13 cellular contexts compared by ENCODE assay signal in genomic region chr15:38012894-38013293, GRCh38.
"Had no signal": no experiment of that assay in that cellular context is flagged by ENCODE, and none has a peak within 500 bp of the region (broad histone marks: within the 10 kb centered on the region; RNA-seq: fewer than 3 reads in every experiment).

No MANE protein-coding gene starts in this region.

- ATAC-seq: activated CD8-positive, alpha-beta T cell treated with anti-CD3 and anti-CD28 coated beads for 36 hours; left ventricle myocardium superior; pancreas; stimulated activated effector memory CD8-positive, alpha-beta T cell treated with anti-CD3 and anti-CD28 coated beads, Interleukin-12 subunit alpha, Interleukin-12 subunit beta, amount 100 ng/mL, for 72 hours had no signal

- H2AFZ ChIP-seq: neural progenitor cell had no signal

- H3K9ac ChIP-seq: neural progenitor cell had no signal

- H3K27me3 ChIP-seq: heart right ventricle, neural progenitor cell, pancreas, right atrium auricular region had no signal

- H3K4me1 ChIP-seq: pancreas, right atrium auricular region had no signal

- H3K4me2 ChIP-seq: neural progenitor cell had no signal

- H3K27ac ChIP-seq: heart right ventricle, neural progenitor cell, pancreas, right atrium auricular region had no signal

- H3K4me3 ChIP-seq: heart right ventricle, neural progenitor cell, pancreas, right atrium auricular region had no signal

- H3K36me3 ChIP-seq: heart right ventricle, neural progenitor cell, pancreas, right atrium auricular region had no signal

- H3K9me3 ChIP-seq: pancreas, right atrium auricular region had no signal

- DNase-seq: activated CD8-positive, alpha-beta memory T cell treated with anti-CD3 and anti-CD28 coated beads, Interleukin-2, amount 50 U/mL, for 4 hours; activated CD8-positive, alpha-beta T cell treated with anti-CD3 and anti-CD28 coated beads for 36 hours; aorta; foreskin melanocyte; heart right ventricle; left ventricle myocardium superior; pancreas; small intestine; SW 1271; trophoblast cell had no signal
